14 cellular contexts compared by ENCODE assay signal in the genomic region with DNA sequence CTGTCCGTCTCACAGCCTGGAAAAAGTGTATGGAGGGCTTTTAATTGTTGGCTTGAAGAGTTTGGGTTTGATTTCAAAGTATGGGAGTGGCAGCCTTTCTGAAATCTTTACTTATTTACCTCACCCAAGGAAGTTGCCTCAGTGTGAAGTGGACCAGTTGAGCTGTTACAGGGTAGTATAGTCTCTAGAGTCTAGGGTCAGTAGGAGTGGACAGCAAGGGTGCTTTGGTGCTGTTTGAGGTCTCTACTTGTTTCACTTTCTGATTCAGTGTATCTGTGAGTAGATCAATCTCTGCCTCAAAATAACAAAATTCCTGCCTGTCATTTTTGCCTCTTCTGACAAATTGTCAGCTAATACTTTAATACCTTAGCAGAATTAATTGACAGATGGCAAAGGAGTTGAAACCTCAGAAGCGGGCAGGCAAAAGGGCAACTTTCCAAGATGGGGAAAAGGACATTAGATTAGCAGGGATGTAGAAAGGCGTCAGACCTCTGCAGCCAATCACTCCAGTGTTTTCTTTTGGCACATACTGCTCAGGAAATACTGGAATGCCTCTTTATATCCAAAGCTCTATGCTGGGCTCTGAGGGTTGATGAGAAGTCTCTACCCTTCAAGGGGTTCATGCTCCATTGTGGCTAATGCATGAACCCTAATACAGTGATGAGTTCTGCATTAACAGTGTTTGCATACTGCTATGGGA. TPM values are rescaled to one million over a fixed set of nuclear protein-coding genes. Genes with fewer than 3 reads are reported as not detected.
DNase-seq lines count a peak whose midpoint lies in the region; ATAC-seq and TF ChIP-seq lines count a peak whose summit lies in the region.
"Had no signal": no experiment of that assay in that cellular context is flagged by ENCODE, and none has a peak within 500 bp of the region (broad histone marks: within the 10 kb centered on the region; RNA-seq: fewer than 3 reads in every experiment).

No MANE protein-coding gene starts in this region.

- H3K4me3 Mint-ChIP-seq in activated T-cell treated with anti-CD3 and anti-CD28 coated beads, Interleukin-2, amount 50 U/mL, for 72 hours = peak overlapping the region in 1 of 2 donors; percentile 13
- H3K4me3 Mint-ChIP-seq in T-helper 17 cell = peak overlapping the region; percentile 15
- H3K4me3 Mint-ChIP-seq in immature natural killer cell = peak overlapping the region; percentile 25 to 76 (median 54)

- peaks cover 52% of the 10 kb centered on the region for H3K4me1 Mint-ChIP-seq in activated T-cell treated with anti-CD3 and anti-CD28 coated beads, Interleukin-2, amount 50 U/mL, for 72 hours (ENCODE audit: low read depth)
- H3K4me1 Mint-ChIP-seq in T-helper 17 cell (peaks cover 57% of the 10 kb centered on the region), immature natural killer cell (peaks cover 74 to 84% of the 10 kb centered on the region in 2 donors)

- H3K27ac ChIP-seq in thoracic aorta = no peak overlapping the region
- H3K27ac ChIP-seq: SK-N-MC had no signal

- H3K36me3 ChIP-seq in thoracic aorta = peaks cover 10% of the 10 kb centered on the region

- H3K36me3 Mint-ChIP-seq in activated T-cell treated with anti-CD3 and anti-CD28 coated beads, Interleukin-2, amount 50 U/mL, for 72 hours (ENCODE audit: insufficient read depth in 2 of 2) = peaks cover 0 to 28% of the 10 kb centered on the region in 2 donors
- H3K36me3 Mint-ChIP-seq in T-helper 17 cell (ENCODE audit: low read depth) = peaks cover 11% of the 10 kb centered on the region
- peaks cover 15 to 16% (median 16%) of the 10 kb centered on the region in 3 donors for H3K36me3 Mint-ChIP-seq in immature natural killer cell

- no peak for DNase-seq in activated T-cell treated with anti-CD3 and anti-CD28 coated beads, Interleukin-2, amount 50 U/mL, for 72 hours
- DNase-seq in activated T-cell treated with anti-CD3 and anti-CD28 coated beads, Interleukin-2, amount 50 U/mL, for 48 hours = no peak
- DNase-seq in T-helper 17 cell (no peak), immature natural killer cell (no peak), thoracic aorta (ENCODE audit: low spot score) (no peak), NCI-H510A (lab: John Stamatoyannopoulos, UW) (no peak), NCI-H345 (lab: John Stamatoyannopoulos, UW) (no peak), CD1c-positive myeloid dendritic cell (ENCODE audit: extremely low spot score) (no peak)
- DNase-seq: ACHN, glutamatergic neuron, NCI-H1105 treated with DMSO at 0.1 percent for 48 hours, NCI-H774 had no signal

- ATAC-seq in activated T-cell treated with anti-CD3 and anti-CD28 coated beads, Interleukin-2, amount 50 U/mL, for 72 hours (replicated peaks in 1 of 2) = no peak
- no peak for ATAC-seq in T-helper 17 cell
- no peak for ATAC-seq in thoracic aorta (ENCODE audit: insufficient number of reproducible peaks, low FRiP score, low read depth)

- H3K4me1 ChIP-seq in thoracic aorta (ENCODE audit: control insufficient read depth in 1 of 2, low read depth in 2 of 2) = peaks cover 52 to 68% of the 10 kb centered on the region in 2 donors

- H3K27me3 ChIP-seq in thoracic aorta (replicated peaks; ENCODE audit: insufficient read depth) = no peaks in the 10 kb centered on the region

- H3K4me3 ChIP-seq in thoracic aorta = peak overlapping the region; percentile 14
- H3K4me3 ChIP-seq: SK-N-MC had no signal

- H3K27me3 Mint-ChIP-seq in activated T-cell treated with anti-CD3 and anti-CD28 coated beads, Interleukin-2, amount 50 U/mL, for 72 hours (ENCODE audit: low read depth) = no peaks in the 10 kb centered on the region
- H3K27me3 Mint-ChIP-seq in T-helper 17 cell = no peaks in the 10 kb centered on the region
- H3K27me3 Mint-ChIP-seq in immature natural killer cell (ENCODE audit: low read depth in 3 of 3) = peaks cover 0 to 8% (median 1%) of the 10 kb centered on the region in 3 donors

- no peaks in the 10 kb centered on the region for H3K9me3 Mint-ChIP-seq in activated T-cell treated with anti-CD3 and anti-CD28 coated beads, Interleukin-2, amount 50 U/mL, for 72 hours
- H3K9me3 Mint-ChIP-seq in immature natural killer cell = no peaks in the 10 kb centered on the region
- H3K9me3 Mint-ChIP-seq: activated naive CD4-positive, alpha-beta T cell treated with anti-CD3 and anti-CD28 coated beads, Interleukin-2, amount 50 U/mL, for 72 hours had no signal

- H3K9me3 ChIP-seq in T-helper 17 cell (ENCODE audit: control insufficient read depth, low read length, poor library complexity, severe bottlenecking) (no peaks in the 10 kb centered on the region), thoracic aorta (no peaks in the 10 kb centered on the region)

- TF ChIP-seq CTCF in thoracic aorta (IDR thresholded peaks at IDR 0.05) = no peak

- H3K27ac Mint-ChIP-seq in activated T-cell treated with anti-CD3 and anti-CD28 coated beads, Interleukin-2, amount 50 U/mL, for 72 hours = peak overlapping the region; percentile 63
- H3K27ac Mint-ChIP-seq in T-helper 17 cell (peak overlapping the region; percentile 92), immature natural killer cell (peak overlapping the region; percentile 23 to 82 (median 68))

RNA-seq across cellular contexts. Expression of a gene that starts 5.9 kb away (rescaled TPM):
- total RNA-seq in activated T-cell treated with anti-CD3 and anti-CD28 coated beads, Interleukin-2, amount 50 U/mL, for 72 hours = 10 to 100 TPM; 75.9 to 95.8 TPM
- total RNA-seq in T-helper 17 cell (100 to 1,000 TPM; 103 to 142 TPM), thoracic aorta (10 to 100 TPM; 51.3 to 59.0 TPM)
- polyA plus RNA-seq in immature natural killer cell = 10 to 100 TPM; 48.6 to 79.3 (median 72.8) TPM

RNA-seq across cellular contexts. Expression of a gene that starts 44.3 kb away (rescaled TPM):
- total RNA-seq in activated T-cell treated with anti-CD3 and anti-CD28 coated beads, Interleukin-2, amount 50 U/mL, for 72 hours = 10 to 100 TPM; 46.8 to 52.3 TPM
- total RNA-seq in T-helper 17 cell (10 to 100 TPM; 64.0 to 72.2 TPM), thoracic aorta (10 to 100 TPM; 16.8 to 27.5 TPM)
- polyA plus RNA-seq in immature natural killer cell = 10 to 100 TPM; 33.4 to 67.1 (median 39.0) TPM
